Comparison of ENCODE assay signal across 11 cellular contexts in the genomic region with DNA sequence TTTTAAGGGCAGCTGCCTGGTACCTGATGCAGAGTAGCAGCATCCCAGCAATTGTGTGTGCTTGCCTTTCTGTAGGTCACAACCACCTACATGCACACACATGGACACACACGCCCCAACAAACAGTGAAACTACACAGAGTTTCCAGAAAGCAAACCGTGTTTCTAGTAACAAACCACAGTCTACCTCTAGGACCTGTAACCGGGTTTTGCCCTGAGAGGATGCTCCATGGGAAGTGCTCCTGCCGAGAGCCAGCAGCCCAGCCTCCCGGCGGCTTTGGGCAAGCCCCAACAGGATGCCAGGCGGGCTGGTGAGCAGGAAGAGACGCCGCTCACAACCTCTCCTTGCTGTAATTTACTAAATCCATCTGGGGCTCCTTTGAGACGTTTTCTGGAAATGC. TPM values are rescaled to one million over a fixed set of nuclear protein-coding genes. Genes with fewer than 3 reads are reported as not detected.
DNase-seq lines count a peak whose midpoint lies in the region; ATAC-seq, FAIRE-seq and TF ChIP-seq lines count a peak whose summit lies in the region.
"Had no signal": no experiment of that assay in that cellular context is flagged by ENCODE, and none has a peak within 500 bp of the region (broad histone marks: within the 10 kb centered on the region; RNA-seq: fewer than 3 reads in every experiment).

No MANE protein-coding gene starts in this region.

- no peaks in the 10 kb centered on the region for H3K79me2 ChIP-seq in keratinocyte (ENCODE audit: control insufficient read depth, insufficient read depth, low read length)

- intact Hi-C loops in activated CD4-positive, alpha-beta T cell treated with anti-CD3 and anti-CD28 coated beads, Interleukin-2, amount 10 ng/mL, durations not matched to agents 24 days and 14 days (cut with micrococcal nuclease), result loop anchor here (1.0 kb wide), 1 partner anchor 42 kb away; no protein-coding TSS in a partner anchor

- H3K27me3 Mint-ChIP-seq in activated CD4-positive, alpha-beta T cell treated with anti-CD3 and anti-CD28 coated beads, Interleukin-2, amount 10 ng/mL, durations not matched to agents 24 days and 14 days, result peaks cover 8% of the 10 kb centered on the region

- peak overlapping the region; percentile 48 for H2AFZ ChIP-seq in keratinocyte (ENCODE audit: control insufficient read depth, low read length)

- peaks cover 10% of the 10 kb centered on the region for H3K27me3 ChIP-seq in keratinocyte (ENCODE audit: control insufficient read depth, extremely low read depth, insufficient read depth, low read length)

- TF ChIP-seq CTCF in GM12865 (IDR thresholded peaks at IDR 0.05; ENCODE audit: insufficient read depth, low read depth, low read length, missing control alignments) (no peak), keratinocyte (optimal IDR thresholded peaks at IDR 0.05 in 1 of 3, IDR thresholded peaks at IDR 0.05 in 1 of 3, conservative IDR thresholded peaks at IDR 0.05 in 1 of 3; ENCODE audit: extremely low read depth in 1 of 3, insufficient read depth in 2 of 3, low read length in 3 of 3) (no peak)

- peak; percentile 81 for DNase-seq in activated CD4-positive, alpha-beta T cell treated with anti-CD3 and anti-CD28 coated beads, Interleukin-2, amount 10 ng/mL, durations not matched to agents 24 days and 14 days
- DNase-seq in activated CD4-positive, alpha-beta T cell treated with anti-CD3 and anti-CD28 coated beads for 1 hour, result no peak
- peak; percentile 71 for DNase-seq in GM12865 (ENCODE audit: low read depth)
- peak; percentile 54 for DNase-seq in UCSD-AML1 (lab: John Stamatoyannopoulos, UW; ENCODE audit: unreplicated experiment)
- DNase-seq in keratinocyte (ENCODE audit: low read depth, low spot score), result no peak
- no peak for DNase-seq in GDM1 (lab: John Stamatoyannopoulos, UW)
- no peak for DNase-seq in GM19238 (ENCODE audit: insufficient read length, low spot score)
- DNase-seq: glutamatergic neuron had no signal

- H3K4me3 ChIP-seq in GM12865 (ENCODE audit: low read depth, low read length), result no peak overlapping the region
- no peak overlapping the region for H3K4me3 ChIP-seq in keratinocyte (ENCODE audit: control insufficient read depth in 2 of 3, extremely low read depth in 1 of 3, insufficient read depth in 2 of 3, low read depth in 1 of 3, low read length in 3 of 3)
- H3K4me3 ChIP-seq: HAP-1 had no signal

- H3K36me3 ChIP-seq in keratinocyte (ENCODE audit: control insufficient read depth in 2 of 2, extremely low read depth in 1 of 2, insufficient read depth in 2 of 2, low read length in 2 of 2), result no peaks in the 10 kb centered on the region
- H3K36me3 ChIP-seq: HAP-1, neutrophil had no signal

- H3K9me1 ChIP-seq in keratinocyte (ENCODE audit: control insufficient read depth, extremely low read depth, insufficient read depth, low read length), result no peaks in the 10 kb centered on the region

- peak; percentile 72 for FAIRE-seq in keratinocyte (lab: Jason Lieb, UNC)

- peak overlapping the region; percentile 87 for H3K27ac Mint-ChIP-seq in activated CD4-positive, alpha-beta T cell treated with anti-CD3 and anti-CD28 coated beads, Interleukin-2, amount 10 ng/mL, durations not matched to agents 24 days and 14 days

- H3K27ac ChIP-seq in keratinocyte (ENCODE audit: control insufficient read depth, insufficient read depth, low read length), result no peak overlapping the region
- H3K27ac ChIP-seq: neutrophil had no signal

- peaks cover 19% of the 10 kb centered on the region for H3K4me1 ChIP-seq in keratinocyte (ENCODE audit: control insufficient read depth, extremely low read depth, insufficient read depth, low read length)
- H3K4me1 ChIP-seq: HAP-1 had no signal

- ATAC-seq in HG02884 (IDR thresholded peaks at IDR 0.05; ENCODE audit: unreplicated experiment), result no peak

- peak overlapping the region; percentile 51 for H3K4me3 Mint-ChIP-seq in activated CD4-positive, alpha-beta T cell treated with anti-CD3 and anti-CD28 coated beads, Interleukin-2, amount 10 ng/mL, durations not matched to agents 24 days and 14 days

- H3K9me3 Mint-ChIP-seq in activated CD4-positive, alpha-beta T cell treated with anti-CD3 and anti-CD28 coated beads, Interleukin-2, amount 10 ng/mL, durations not matched to agents 24 days and 14 days, result no peaks in the 10 kb centered on the region

- dilution Hi-C loops in keratinocyte (cut with MboI; ENCODE audit: extremely low pct_ligation_motif_present, low sequenced_read_pairs), result no loop called here

- H3K4me2 ChIP-seq in keratinocyte (ENCODE audit: control insufficient read depth, extremely low read depth, insufficient read depth, low read depth, low read length), result peak overlapping the region; percentile 69

- H3K4me1 Mint-ChIP-seq in activated CD4-positive, alpha-beta T cell treated with anti-CD3 and anti-CD28 coated beads, Interleukin-2, amount 10 ng/mL, durations not matched to agents 24 days and 14 days, result peaks cover 51% of the 10 kb centered on the region

- H3K9ac ChIP-seq in keratinocyte (ENCODE audit: control insufficient read depth, extremely low read depth, insufficient read depth, low read length), result no peak overlapping the region

- H3K9me3 ChIP-seq in keratinocyte (ENCODE audit: control insufficient read depth, low read depth, low read length), result no peaks in the 10 kb centered on the region
- H3K9me3 ChIP-seq: HAP-1, neutrophil had no signal

- no peaks in the 10 kb centered on the region for H4K20me1 ChIP-seq in keratinocyte (ENCODE audit: control insufficient read depth, extremely low read depth, insufficient read depth, low read length)

- H3K36me3 Mint-ChIP-seq in activated CD4-positive, alpha-beta T cell treated with anti-CD3 and anti-CD28 coated beads, Interleukin-2, amount 10 ng/mL, durations not matched to agents 24 days and 14 days (ENCODE audit: low read depth), result no peaks in the 10 kb centered on the region

RNA-seq across cellular contexts. Expression of a gene that starts 4.1 kb away (rescaled TPM):
- total RNA-seq in activated CD4-positive, alpha-beta T cell treated with anti-CD3 and anti-CD28 coated beads, Interleukin-2, amount 10 ng/mL, durations not matched to agents 24 days and 14 days, result 112 and 113 TPM in 2 replicates
- 0.23 to 0.84 TPM (median 0.83 TPM) in 3 replicates for polyA plus RNA-seq in keratinocyte
- 0.44 TPM for polyA plus RNA-seq in keratinocyte (2011; ENCODE audit: low read depth)
- 0.62 and 0.79 TPM in 2 replicates for polyA plus RNA-seq in keratinocyte (2011; cell fraction: cytosol; rRNA removed)
- 0.43 and 0.68 TPM in 2 replicates for polyA plus RNA-seq in keratinocyte (2011; cell fraction: nucleus; rRNA removed)
- 1.4 and 1.9 TPM in 2 replicates for polyA plus RNA-seq in keratinocyte (2012; ENCODE audit: low replicate concordance)
- 0.79 to 4.0 TPM (median 1.3 TPM) in 3 replicates for polyA minus RNA-seq in keratinocyte
- not detected for polyA minus RNA-seq in keratinocyte (2011; cell fraction: cytosol; rRNA and poly(A)+ RNA removed)
- 0.11 and 0.85 TPM in 2 replicates for polyA minus RNA-seq in keratinocyte (2011; cell fraction: nucleus; rRNA and poly(A)+ RNA removed)

Comparison
In these comparisons a context has a peak if more than half of its experiments do, and no peak if none do; other contexts are left out.
1. DNase-seq: peak in activated CD4-positive, alpha-beta T cell treated with anti-CD3 and anti-CD28 coated beads, Interleukin-2, amount 10 ng/mL, durations not matched to agents 24 days and 14 days (single experiment), GM12865 (single experiment) and UCSD-AML1 (single experiment); none in activated CD4-positive, alpha-beta T cell treated with anti-CD3 and anti-CD28 coated beads for 1 hour (single experiment), keratinocyte (single experiment), GDM1 (single experiment) and GM19238 (single experiment).